ENCODE assay signal across 11 cellular contexts in genomic region chr4:7929530-7929951, GRCh38. TPM values are rescaled to one million over a fixed set of nuclear protein-coding genes. Genes with fewer than 3 reads are reported as not detected.
DNase-seq lines count a peak whose midpoint lies in the region; ATAC-seq and TF ChIP-seq lines count a peak whose summit lies in the region.
"Had no signal": no experiment of that assay in that cellular context is flagged by ENCODE, and none has a peak within 500 bp of the region (broad histone marks: within the 10 kb centered on the region; RNA-seq: fewer than 3 reads in every experiment).

No MANE protein-coding gene starts in this region.

- H3K9me3 ChIP-seq in PC-3 (ENCODE audit: low read length) (no peaks in the 10 kb centered on the region), esophagus squamous epithelium (no peaks in the 10 kb centered on the region)

- WGBS in esophagus squamous epithelium, 2 donors = 6 to 23% methylated on average over 3 to 5 of the region's 6 CpGs

- H3K4me1 ChIP-seq in PC-3 (ENCODE audit: insufficient read depth, low read length) = peaks cover 29% of the 10 kb centered on the region
- H3K4me1 ChIP-seq in esophagus squamous epithelium = peaks cover 0 to 76% (median 30%) of the 10 kb centered on the region in 3 donors

- BruUV-seq in Calu3 (replicated peaks; lab: Mats Ljungman, UMichigan) = no TSS peak
- no TSS peak for BruUV-seq in PC-3 (replicated peaks; lab: Mats Ljungman, UMichigan)

- H3K27ac ChIP-seq in PC-3 (ENCODE audit: low read length) (peak overlapping the region; percentile 15), esophagus squamous epithelium (peak overlapping the region; percentile 20 to 81 (median 58))

- CTCF ChIA-PET in Calu3 (lab: Charles Lee) = interaction anchor here (1.0 kb wide), 1 partner anchor 8 kb away, joined by 3 read pairs; no protein-coding TSS in a partner anchor
- CTCF ChIA-PET in PC-3 (lab: Charles Lee) = interaction anchor here (1.3 kb wide), 1 partner anchor 124 kb away, joined by 3 read pairs; no protein-coding TSS in a partner anchor

- H3K27ac Mint-ChIP-seq in Calu3 (ENCODE audit: unreplicated experiment) = peak overlapping the region; percentile 2
- H3K27ac Mint-ChIP-seq in nephron = peak overlapping the region; percentile 70 to 87 (median 83)

- ATAC-seq in PC-3 (peak; percentile 92), HG02763 (IDR thresholded peaks at IDR 0.05; ENCODE audit: unreplicated experiment) (no peak)
- ATAC-seq: GM12878 had no signal

- H3K4me1 Mint-ChIP-seq in Calu3 (ENCODE audit: low read depth, unreplicated experiment) = peaks cover 34% of the 10 kb centered on the region
- H3K4me1 Mint-ChIP-seq in nephron = peaks cover 55% of the 10 kb centered on the region

- no peaks in the 10 kb centered on the region for H3F3A ChIP-seq in PC-3 (ENCODE audit: low read length, unreplicated experiment)

- H3K36me3 ChIP-seq in PC-3 (ENCODE audit: low read depth, low read length) (peaks cover 8% of the 10 kb centered on the region), esophagus squamous epithelium (no peaks in the 10 kb centered on the region)

- H3K27me3 Mint-ChIP-seq in Calu3 (ENCODE audit: unreplicated experiment) (no peaks in the 10 kb centered on the region), nephron (ENCODE audit: low read depth) (no peaks in the 10 kb centered on the region)
- H3K27me3 Mint-ChIP-seq: central memory CD8-positive, alpha-beta T cell had no signal

- H3K79me2 ChIP-seq in PC-3 (ENCODE audit: low read length) = peaks cover 100% of the 10 kb centered on the region

- POLR2A ChIA-PET in PC-3 (lab: Charles Lee; ENCODE audit: unreplicated experiment) = interaction anchor here (0.7 kb wide), 1 partner anchor 58 kb away, joined by 3 read pairs; no protein-coding TSS in a partner anchor

- TF ChIP-seq POLR2A in esophagus squamous epithelium (IDR thresholded peaks at IDR 0.05) = no peak

- DNase-seq in Calu3 = peak; percentile 68
- peak; percentile 79 for DNase-seq in PC-3
- no peak for DNase-seq in esophagus squamous epithelium (lab: John Stamatoyannopoulos, UW)
- DNase-seq in activated CD4-positive, alpha-beta T cell treated with anti-CD3 and anti-CD28 coated beads, Interleukin-2, amount 50 U/mL, for 1 hour = no peak
- DNase-seq in NCI-H524 treated with DMSO at 0.1 percent for 48 hours (lab: John Stamatoyannopoulos, UW) = no peak
- no peak for DNase-seq in activated gamma-delta T cell treated with Interleukin-2 at 50 U/mL for 16 hours
- DNase-seq: NCI-H1105 treated with DMSO at 0.1 percent for 48 hours had no signal

- no peak overlapping the region for H2AFZ ChIP-seq in PC-3 (ENCODE audit: low read length)

- peak overlapping the region; percentile 53 for H3K4me2 ChIP-seq in PC-3 (ENCODE audit: low read length)

- TF ChIP-seq CTCF in Calu3 (IDR thresholded peaks at IDR 0.05; ENCODE audit: unreplicated experiment) (no peak), PC-3 (conservative IDR thresholded peaks at IDR 0.05; ENCODE audit: low read depth, low read length) (no peak), esophagus squamous epithelium (IDR thresholded peaks at IDR 0.05) (peak in 1 of 6 experiments; percentile 2), nephron (IDR thresholded peaks at IDR 0.05; ENCODE audit: unreplicated experiment in 3 of 3) (no peak)

- no peaks in the 10 kb centered on the region for H3K9me3 Mint-ChIP-seq in Calu3 (ENCODE audit: low read depth, unreplicated experiment)
- no peaks in the 10 kb centered on the region for H3K9me3 Mint-ChIP-seq in nephron
- H3K9me3 Mint-ChIP-seq: central memory CD8-positive, alpha-beta T cell had no signal

- H3K9me2 ChIP-seq in PC-3 (replicated peaks; ENCODE audit: low read length) = no peaks in the 10 kb centered on the region

- H3K4me3 Mint-ChIP-seq in Calu3 (ENCODE audit: low read depth, unreplicated experiment) = peak overlapping the region; percentile 47
- H3K4me3 Mint-ChIP-seq in nephron = no peak overlapping the region
- H3K4me3 Mint-ChIP-seq: central memory CD8-positive, alpha-beta T cell had no signal

- peaks cover 15% of the 10 kb centered on the region; the same call in 1 of the 2 replicates for H4K20me1 ChIP-seq in PC-3 (ENCODE audit: low read length)

- H3K27me3 ChIP-seq in PC-3 (ENCODE audit: low read length) (no peaks in the 10 kb centered on the region), esophagus squamous epithelium (no peaks in the 10 kb centered on the region)

- no peak overlapping the region for H3K9ac ChIP-seq in PC-3 (ENCODE audit: low read length)

- H3K4me3 ChIP-seq in PC-3 (ENCODE audit: low read length) (0 out of 2 replicates have a peak overlapping the region, but pooled peaks have one; percentile 5), esophagus squamous epithelium (no peak overlapping the region)
- H3K4me3 ChIP-seq: GM12878 had no signal

- intact Hi-C loops in Calu3 (cut with micrococcal nuclease; ENCODE audit: unreplicated experiment) = loop anchor here (10.0 kb wide), 1 partner anchor 125 kb away; no protein-coding TSS in a partner anchor
- intact Hi-C loops in PC-3 (cut with micrococcal nuclease) = loop anchor here (1.0 kb wide), 1 partner anchor 124 kb away; no protein-coding TSS in a partner anchor
- intact Hi-C loops in esophagus squamous epithelium (cut with DNase I) = loop anchor here (10.0 kb wide), 1 partner anchor 125 kb away; no protein-coding TSS in a partner anchor

- H3K36me3 Mint-ChIP-seq in Calu3 (ENCODE audit: insufficient read depth, unreplicated experiment) = peaks cover 5% of the 10 kb centered on the region
- peaks cover 26% of the 10 kb centered on the region for H3K36me3 Mint-ChIP-seq in nephron (ENCODE audit: low read depth)

RNA-seq across cellular contexts. Expression of gene AFAP1, which starts 10.1 kb away (rescaled TPM):
- total RNA-seq in Calu3 (2022) (37.9 and 40.1 TPM in 2 replicates), PC-3 (2014; rRNA removed) (42.1 and 51.4 TPM in 2 replicates), esophagus squamous epithelium (10 to 100 TPM in 2 of 4 donors, 1 to 10 TPM in 2; 4.4 to 16.6 (median 10.7) TPM)

Comparison
In these comparisons a context has a peak if more than half of its experiments do, and no peak if none do; other contexts are left out.
1. DNase-seq: peak in Calu3 (single experiment) and PC-3 (single experiment); none in esophagus squamous epithelium (single experiment), activated CD4-positive, alpha-beta T cell treated with anti-CD3 and anti-CD28 coated beads, Interleukin-2, amount 50 U/mL, for 1 hour (single experiment), NCI-H524 treated with DMSO at 0.1 percent for 48 hours (single experiment) and activated gamma-delta T cell treated with Interleukin-2 at 50 U/mL for 16 hours (single experiment).